ENCODE assay signal across 10 cellular contexts in the genomic region with DNA sequence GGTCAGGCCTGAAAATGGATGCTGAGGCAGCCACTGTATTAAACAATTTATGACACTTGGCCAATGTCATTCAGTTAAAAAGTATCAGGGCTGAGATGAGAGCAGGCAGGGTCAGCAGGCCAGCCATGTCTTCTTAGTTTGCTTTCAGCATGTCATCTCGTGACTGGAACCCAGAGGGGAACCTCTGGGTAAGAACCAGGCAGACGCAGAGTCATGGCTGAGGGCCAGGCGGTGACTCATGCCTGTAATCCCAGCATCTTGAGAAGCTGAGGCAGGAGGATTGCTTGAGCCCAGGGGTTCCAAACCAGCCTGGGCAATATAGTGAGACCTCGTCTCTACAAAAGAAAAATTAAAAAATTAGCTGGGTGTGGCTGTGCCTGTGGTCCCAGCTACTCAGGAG. TPM values are rescaled to one million over a fixed set of nuclear protein-coding genes. Genes with fewer than 3 reads are reported as not detected.
DNase-seq lines count a peak whose midpoint lies in the region; FAIRE-seq and TF ChIP-seq lines count a peak whose summit lies in the region.
"Had no signal": no experiment of that assay in that cellular context is flagged by ENCODE, and none has a peak within 500 bp of the region (broad histone marks: within the 10 kb centered on the region; RNA-seq: fewer than 3 reads in every experiment).

No MANE protein-coding gene starts in this region.

- H3K79me2 ChIP-seq in smooth muscle cell (ENCODE audit: low read depth) (no peaks in the 10 kb centered on the region), neural progenitor cell (ENCODE audit: low read depth) (no peaks in the 10 kb centered on the region)

- H2AFZ ChIP-seq in smooth muscle cell (ENCODE audit: low read depth) (no peak overlapping the region), neural progenitor cell (replicated peaks) (no peak overlapping the region)

- H3K4me1 Mint-ChIP-seq in neural progenitor cell: peaks cover 7% of the 10 kb centered on the region
- H3K4me1 Mint-ChIP-seq: activated naive CD4-positive, alpha-beta T cell treated with anti-CD3 and anti-CD28 coated beads, Interleukin-2, amount 50 U/mL, for 24 hours had no signal

- 32% methylated on average over 4 of the region's 4 CpGs for WGBS in smooth muscle cell (ENCODE audit: low lambda C conversion rate)

- DNase-seq in HCEC 1CT (peak; percentile 86), SJSA1 (ENCODE audit: low read depth in 1 of 2, low spot score in 2 of 2) (peak; percentile 89 to 93), foreskin melanocyte (peak; percentile 78), smooth muscle cell (lab: John Stamatoyannopoulos, UW; ENCODE audit: unreplicated experiment) (peak; percentile 24), NK-92 (lab: John Stamatoyannopoulos, UW; ENCODE audit: unreplicated experiment) (no peak), neural progenitor cell (ENCODE audit: low spot score) (no peak), GM19240 (ENCODE audit: insufficient read length, low spot score) (no peak), D721Med (ENCODE audit: insufficient read length, low spot score) (no peak)
- DNase-seq: NCI-H1694 treated with DMSO at 0.1 percent for 48 hours had no signal

- H3K36me3 Mint-ChIP-seq in neural progenitor cell: no peaks in the 10 kb centered on the region

- no peaks in the 10 kb centered on the region for H4K20me1 ChIP-seq in smooth muscle cell (ENCODE audit: low read depth)
- H4K20me1 ChIP-seq in neural progenitor cell (ENCODE audit: low read depth): no peaks in the 10 kb centered on the region

- H3K9me3 Mint-ChIP-seq in neural progenitor cell: peaks cover 2% of the 10 kb centered on the region
- H3K9me3 Mint-ChIP-seq: activated naive CD4-positive, alpha-beta T cell treated with anti-CD3 and anti-CD28 coated beads, Interleukin-2, amount 50 U/mL, for 24 hours had no signal

- no peak overlapping the region for H3K27ac ChIP-seq in SJSA1
- H3K27ac ChIP-seq in smooth muscle cell (ENCODE audit: low read depth): no peak overlapping the region
- H3K27ac ChIP-seq in neural progenitor cell: no peak overlapping the region

- H3K4me3 ChIP-seq in SJSA1: no peak overlapping the region
- H3K4me3 ChIP-seq in smooth muscle cell: no peak overlapping the region
- no peak overlapping the region for H3K4me3 ChIP-seq in neural progenitor cell

- H3K27me3 ChIP-seq in SJSA1 (replicated peaks) (no peaks in the 10 kb centered on the region), smooth muscle cell (ENCODE audit: low read depth) (no peaks in the 10 kb centered on the region), neural progenitor cell (no peaks in the 10 kb centered on the region)

- H3K4me2 ChIP-seq in smooth muscle cell (no peak overlapping the region), neural progenitor cell (no peak overlapping the region)

- H3K27me3 Mint-ChIP-seq in neural progenitor cell (ENCODE audit: insufficient read depth, low read depth): peaks cover 3% of the 10 kb centered on the region

- H3K9me3 ChIP-seq in SJSA1 (replicated peaks) (no peaks in the 10 kb centered on the region), smooth muscle cell (replicated peaks; ENCODE audit: low read depth) (no peaks in the 10 kb centered on the region), neural progenitor cell (ENCODE audit: low read depth) (no peaks in the 10 kb centered on the region)

- H3K9ac ChIP-seq in smooth muscle cell (ENCODE audit: low read depth): no peak overlapping the region
- no peak overlapping the region for H3K9ac ChIP-seq in neural progenitor cell

- H3K4me3 Mint-ChIP-seq in neural progenitor cell: no peak overlapping the region
- H3K4me3 Mint-ChIP-seq: activated naive CD4-positive, alpha-beta T cell treated with anti-CD3 and anti-CD28 coated beads, Interleukin-2, amount 50 U/mL, for 24 hours had no signal

- H3K36me3 ChIP-seq in SJSA1: no peaks in the 10 kb centered on the region
- H3K36me3 ChIP-seq in smooth muscle cell (ENCODE audit: low read depth): no peaks in the 10 kb centered on the region
- no peaks in the 10 kb centered on the region for H3K36me3 ChIP-seq in neural progenitor cell

- H3F3A ChIP-seq in smooth muscle cell (ENCODE audit: low read depth) (peaks cover 3% of the 10 kb centered on the region), neural progenitor cell (ENCODE audit: low read depth) (no peaks in the 10 kb centered on the region)

- peaks cover 15% of the 10 kb centered on the region for H3K4me1 ChIP-seq in SJSA1 (replicated peaks)
- no peaks in the 10 kb centered on the region for H3K4me1 ChIP-seq in smooth muscle cell (ENCODE audit: low read depth)
- H3K4me1 ChIP-seq in neural progenitor cell: no peaks in the 10 kb centered on the region

- TF ChIP-seq CTCF in smooth muscle cell (IDR thresholded peaks at IDR 0.05; ENCODE audit: borderline replicate concordance, insufficient read depth, poor library complexity, severe bottlenecking) (no peak), neural progenitor cell (IDR thresholded peaks at IDR 0.05) (no peak), D721Med (IDR thresholded peaks at IDR 0.05; ENCODE audit: insufficient read depth, missing control alignments) (no peak)

- no peak for FAIRE-seq in D721Med (lab: Jason Lieb, UNC)

- no peak overlapping the region for H3K27ac Mint-ChIP-seq in neural progenitor cell
- H3K27ac Mint-ChIP-seq: activated naive CD4-positive, alpha-beta T cell treated with anti-CD3 and anti-CD28 coated beads, Interleukin-2, amount 50 U/mL, for 24 hours had no signal

RNA-seq across cellular contexts. Expression of gene BCL2L10, which starts 11.8 kb away (rescaled TPM):
- total RNA-seq in SJSA1 (2014; rRNA removed; shearing (Covaris generic)): not detected in 2 replicates
- total RNA-seq in smooth muscle cell (0.31 TPM in 1 of 2 replicates, not detected in the other), neural progenitor cell (ENCODE audit: low replicate concordance) (0.22 and 0.31 TPM in 2 replicates)
- not detected in 2 replicates for polyA plus RNA-seq in smooth muscle cell

Comparison
In these comparisons a context has a peak if more than half of its experiments do, and no peak if none do; other contexts are left out.
1. DNase-seq: peak in HCEC 1CT (single experiment), SJSA1 (2 of 2), foreskin melanocyte (single experiment) and smooth muscle cell (single experiment); none in NK-92 (single experiment), neural progenitor cell (single experiment), GM19240 (single experiment) and D721Med (single experiment).